In genomic region chr5:163888366-163888765, GRCh38 we compare ENCODE assay signal across 22 cellular contexts.
A peak's percentile ranks its signal among the peaks of the same experiment; 100 is the strongest.
DNase-seq lines count a peak whose midpoint lies in the region; ATAC-seq and TF ChIP-seq lines count a peak whose summit lies in the region.
"Had no signal": no experiment of that assay in that cellular context is flagged by ENCODE, and none has a peak within 500 bp of the region (broad histone marks: within the 10 kb centered on the region; RNA-seq: fewer than 3 reads in every experiment).

No MANE protein-coding gene starts in this region.

- H3K27me3 ChIP-seq in SK-N-SH (ENCODE audit: insufficient read depth), result no peaks in the 10 kb centered on the region
- H3K27me3 ChIP-seq: SJSA1 had no signal

- H3K4me1 ChIP-seq in SK-N-SH (ENCODE audit: control insufficient read depth in 1 of 2, insufficient read depth in 2 of 2, low read depth in 1 of 2, low read length in 1 of 2), result no peaks in the 10 kb centered on the region; a peak in 1 of 4 replicates
- H3K4me1 ChIP-seq: SJSA1 had no signal

- H3K9me3 ChIP-seq in SK-N-SH, result no peaks in the 10 kb centered on the region
- H3K9me3 ChIP-seq: SJSA1 had no signal

- TF ChIP-seq EP300 in SK-N-SH (IDR thresholded peaks at IDR 0.05; ENCODE audit: borderline replicate concordance in 1 of 2, low read depth in 1 of 2, low read length in 1 of 2), result no peak

- H3K79me2 ChIP-seq in SK-N-SH (ENCODE audit: insufficient read depth), result no peaks in the 10 kb centered on the region

- 60% methylated on average over 4 of the region's 4 CpGs for WGBS in SK-N-SH (ENCODE audit: low lambda C conversion rate)

- DNase-seq in SK-N-SH (no peak), cardiac fibroblast (ENCODE audit: low read depth in 2 of 2) (peak; percentile 12 to 68), iris pigment epithelial cell (ENCODE audit: low read depth) (peak; percentile 81), C1 segment of cervical spinal cord (lab: John Stamatoyannopoulos, UW) (no peak), DMS53 treated with DMSO at 0.1 percent for 48 hours (lab: John Stamatoyannopoulos, UW; ENCODE audit: unreplicated experiment) (no peak)
- DNase-seq: GM23248; H9; Karpas-422; MV-4-11; NCI-H1105 treated with DMSO at 0.1 percent for 48 hours; NCI-H2029 treated with DMSO at 0.1 percent for 48 hours; NCI-H226; NCI-H510A treated with DMSO at 0.1 percent for 48 hours; NCI-H748 treated with DMSO at 0.1 percent for 48 hours; NK-92 treated with Interleukin-12 subunit alpha and Interleukin-12 subunit beta, amount 100 ng/mL, for 24 hours had no signal

- TF ChIP-seq CTCF in SK-N-SH (IDR thresholded peaks at IDR 0.05), result no peak
- no peak for TF ChIP-seq CTCF in cardiac fibroblast (IDR thresholded peaks at IDR 0.05; ENCODE audit: low read depth, low read length)

- no peaks in the 10 kb centered on the region for H3K36me3 ChIP-seq in SK-N-SH (replicated peaks in 1 of 2; ENCODE audit: control insufficient read depth in 1 of 2, insufficient read depth in 2 of 2, low read length in 1 of 2)
- H3K36me3 ChIP-seq: SJSA1 had no signal

- H3K27ac ChIP-seq in SK-N-SH (ENCODE audit: low read depth in 2 of 2, low read length in 1 of 2), result no peak overlapping the region
- H3K27ac ChIP-seq: 22Rv1, GM23248, SJSA1 had no signal

- TF ChIP-seq RAD21 in SK-N-SH (IDR thresholded peaks at IDR 0.05; ENCODE audit: low read length), result no peak

- ATAC-seq in SK-N-SH treated with all-trans-retinoic acid at 6 μM for 48 hours (peak; percentile 64), GM21390 (IDR thresholded peaks at IDR 0.05; ENCODE audit: unreplicated experiment) (no peak), HG03175 (IDR thresholded peaks at IDR 0.05; ENCODE audit: unreplicated experiment) (no peak)
- ATAC-seq: Panc1, Right ventricle myocardium inferior had no signal

- H3K4me2 ChIP-seq in SK-N-SH, result no peak overlapping the region

- CTCF ChIA-PET in SK-N-SH (lab: Yijun Ruan, JAX), result interaction anchor here (1.3 kb wide), 1 partner anchor 10 kb away, joined by 3 read pairs; no protein-coding TSS in a partner anchor

- no peak overlapping the region for H3K9ac ChIP-seq in SK-N-SH
- H3K9ac ChIP-seq: GM23248 had no signal

- H2AFZ ChIP-seq in SK-N-SH (ENCODE audit: low read depth), result no peak overlapping the region
- H2AFZ ChIP-seq: GM23248 had no signal

- POLR2A ChIA-PET in SK-N-SH (lab: Yijun Ruan, JAX), result no interaction called here

- H3K4me3 ChIP-seq in SK-N-SH (ENCODE audit: low read depth in 2 of 2, low read length in 1 of 2) (no peak overlapping the region), cardiac fibroblast (replicated peaks in 1 of 2; ENCODE audit: low read depth in 2 of 2, low read length in 2 of 2) (no peak overlapping the region)
- H3K4me3 ChIP-seq: GM23248, SJSA1 had no signal

- no peaks in the 10 kb centered on the region for H3F3A ChIP-seq in SK-N-SH (replicated peaks; ENCODE audit: insufficient read depth)

- no peaks in the 10 kb centered on the region for H4K20me1 ChIP-seq in SK-N-SH (ENCODE audit: insufficient read depth)

- no peaks in the 10 kb centered on the region for H3K9me2 ChIP-seq in SK-N-SH

TF ChIP-seq in SK-N-SH treated with all-trans-retinoic acid at 6 μM for 48 hours, 23 proteins besides CTCF, POLR2A, EP300 and RAD21:
- TF ChIP-seq ZNF565 (CRISPR knock-in tag; conservative IDR thresholded peaks at IDR 0.05; ENCODE audit: low read depth), result no peak
- TF ChIP-seq PATZ1 (CRISPR knock-in tag; IDR thresholded peaks at IDR 0.05; ENCODE audit: borderline replicate concordance), result no peak
- TF ChIP-seq ZC3H10 (CRISPR knock-in tag; IDR thresholded peaks at IDR 0.05), result no peak
- TF ChIP-seq CSDC2 (CRISPR knock-in tag; IDR thresholded peaks at IDR 0.05), result no peak
- no peak for TF ChIP-seq OSR1 (CRISPR knock-in tag; IDR thresholded peaks at IDR 0.05)
- no peak for TF ChIP-seq ZFP3 (CRISPR knock-in tag; IDR thresholded peaks at IDR 0.05)
- no peak for TF ChIP-seq RARB (CRISPR knock-in tag; IDR thresholded peaks at IDR 0.05)

TF ChIP-seq in SK-N-SH, 30 proteins besides CTCF, POLR2A, EP300 and RAD21:
- TF ChIP-seq RCOR1 (IDR thresholded peaks at IDR 0.05; ENCODE audit: low read length), result no peak
- no peak for TF ChIP-seq MXI1 (IDR thresholded peaks at IDR 0.05; ENCODE audit: low read depth, low read length)
- TF ChIP-seq MAX (IDR thresholded peaks at IDR 0.05; ENCODE audit: low read depth), result no peak
- no peak for TF ChIP-seq SIN3A (IDR thresholded peaks at IDR 0.05; ENCODE audit: borderline replicate concordance, low read depth, low read length)
- TF ChIP-seq MEF2A (IDR thresholded peaks at IDR 0.05; ENCODE audit: borderline replicate concordance, low read depth), result no peak
- TF ChIP-seq RFX5 (IDR thresholded peaks at IDR 0.05; ENCODE audit: low read length), result no peak
- no peak for TF ChIP-seq ZBTB33 (IDR thresholded peaks at IDR 0.05; ENCODE audit: borderline replicate concordance, low read depth)
- TF ChIP-seq GATA2 (CRISPR knock-in tag; IDR thresholded peaks at IDR 0.05), result no peak
- TF ChIP-seq TEAD4 (IDR thresholded peaks at IDR 0.05; ENCODE audit: borderline replicate concordance, insufficient read depth), result no peak
- no peak for TF ChIP-seq NRF1 (IDR thresholded peaks at IDR 0.05; ENCODE audit: low read depth, low read length)
- TF ChIP-seq SMC3 (IDR thresholded peaks at IDR 0.05; ENCODE audit: low read depth, low read length), result no peak
- no peak for TF ChIP-seq JUND (IDR thresholded peaks at IDR 0.05)
- TF ChIP-seq FOSL2 (IDR thresholded peaks at IDR 0.05; ENCODE audit: borderline replicate concordance, low read depth), result no peak

Comparison
In these comparisons a context has a peak if more than half of its experiments do, and no peak if none do; other contexts are left out.
1. DNase-seq: peak in cardiac fibroblast (2 of 2) and iris pigment epithelial cell (single experiment); none in SK-N-SH (single experiment), C1 segment of cervical spinal cord (0 of 14) and DMS53 treated with DMSO at 0.1 percent for 48 hours (single experiment).